Comparison of ENCODE assay signal across 8 cellular contexts in genomic region chr4:1683371-1683902, GRCh38. TPM values are rescaled to one million over a fixed set of nuclear protein-coding genes. Genes with fewer than 3 reads are reported as not detected.
DNase-seq lines count a peak whose midpoint lies in the region; ATAC-seq and TF ChIP-seq lines count a peak whose summit lies in the region.

No MANE protein-coding gene starts in this region.

- 4 to 6% methylated on average over 30 of the region's 30 CpGs for WGBS in heart right ventricle, 2 donors
- 2% methylated on average over 30 of the region's 30 CpGs for WGBS in prostate gland

- POLR2A ChIA-PET in A673 (lab: Charles Lee; ENCODE audit: low non-redundant PET), result no interaction called here
- POLR2A ChIA-PET in activated naive CD8-positive, alpha-beta T cell treated with anti-CD3 and anti-CD28 coated beads, Interleukin-2, amount 10 ng/mL, durations not matched to agents 7 days and 5 days (lab: Charles Lee), result interaction anchor here (1.1 to 1.6 kb wide), 2 partner anchors 29 to 38 kb away, joined by 3 to 4 read pairs; partner anchors contain the start of genes SLBP, TACC3 and TMEM129

- peak; percentile 17 for ATAC-seq in GM18498 (IDR thresholded peaks at IDR 0.05; ENCODE audit: unreplicated experiment)
- no peak for ATAC-seq in activated naive CD8-positive, alpha-beta T cell treated with anti-CD3 and anti-CD28 coated beads, Interleukin-2, amount 10 ng/mL, durations not matched to agents 7 days and 5 days (ENCODE audit: low read depth)
- ATAC-seq in heart right ventricle, result peak in 4 of 8 donors; percentile 1 to 24 (median 16)
- ATAC-seq in GM19397 (IDR thresholded peaks at IDR 0.05; ENCODE audit: unreplicated experiment), result no peak

- peaks cover 8% of the 10 kb centered on the region for H3K4me1 Mint-ChIP-seq in activated naive CD8-positive, alpha-beta T cell treated with anti-CD3 and anti-CD28 coated beads, Interleukin-2, amount 10 ng/mL, durations not matched to agents 7 days and 5 days

- H3K27me3 Mint-ChIP-seq in activated naive CD8-positive, alpha-beta T cell treated with anti-CD3 and anti-CD28 coated beads, Interleukin-2, amount 10 ng/mL, durations not matched to agents 7 days and 5 days, result peaks cover 10% of the 10 kb centered on the region

- TF ChIP-seq CTCF in A673 (conservative IDR thresholded peaks at IDR 0.05; ENCODE audit: low read depth, low read length), result no peak
- no peak for TF ChIP-seq CTCF in LNCaP clone FGC (IDR thresholded peaks at IDR 0.05; ENCODE audit: control insufficient read depth, extremely low read depth, insufficient read depth)
- TF ChIP-seq CTCF in heart right ventricle (IDR thresholded peaks at IDR 0.05), result no peak
- TF ChIP-seq CTCF in prostate gland (IDR thresholded peaks at IDR 0.05), result no peak

- H3K27me3 ChIP-seq in A673 (replicated peaks; ENCODE audit: insufficient read depth, low read depth, low read length, poor library complexity) (no peaks in the 10 kb centered on the region), heart right ventricle (no peaks in the 10 kb centered on the region), prostate gland (replicated peaks; ENCODE audit: insufficient read depth) (no peaks in the 10 kb centered on the region)

- H3K4me3 ChIP-seq in A673 (ENCODE audit: low read depth, low read length, poor library complexity, severe bottlenecking) (peak overlapping the region; percentile 49), LNCaP clone FGC (ENCODE audit: low read depth, low read length) (peak overlapping the region; percentile 57), heart right ventricle (peak overlapping the region; percentile 12 to 72 (median 66)), prostate gland (peak overlapping the region; percentile 53 to 59)

- DNase-seq in A673 (ENCODE audit: low spot score), result peak; percentile 43
- no peak for DNase-seq in LNCaP clone FGC (ENCODE audit: low read depth)
- DNase-seq in activated naive CD8-positive, alpha-beta T cell treated with anti-CD3 and anti-CD28 coated beads, Interleukin-2, amount 10 ng/mL, durations not matched to agents 7 days and 5 days, result no peak
- peak in 1 of 2 donors; percentile 9 for DNase-seq in heart right ventricle
- DNase-seq in prostate gland (ENCODE audit: low spot score), result no peak
- no peak for DNase-seq in middle frontal gyrus (ENCODE audit: extremely low spot score, low spot score)

- H3K27ac ChIP-seq in A673 (ENCODE audit: low read depth, low read length, poor library complexity, severe bottlenecking), result peak overlapping the region; percentile 77
- peak overlapping the region; percentile 15 to 83 (median 60) for H3K27ac ChIP-seq in heart right ventricle
- H3K27ac ChIP-seq in prostate gland, result peak overlapping the region; percentile 61 to 71

- H3K27ac Mint-ChIP-seq in activated naive CD8-positive, alpha-beta T cell treated with anti-CD3 and anti-CD28 coated beads, Interleukin-2, amount 10 ng/mL, durations not matched to agents 7 days and 5 days, result peak overlapping the region; percentile 73

- intact Hi-C loops in A673 (cut with micrococcal nuclease; ENCODE audit: unreplicated experiment), result no loop called here
- intact Hi-C loops in heart right ventricle (cut with DNase I), result no loop called here
- intact Hi-C loops in prostate gland (cut with DNase I), result loop anchor here (5.0 kb wide), 1 partner anchor 39 kb away; the partner anchor contains the start of genes TACC3 and TMEM129

- peak overlapping the region; percentile 81 for H3K4me3 Mint-ChIP-seq in activated naive CD8-positive, alpha-beta T cell treated with anti-CD3 and anti-CD28 coated beads, Interleukin-2, amount 10 ng/mL, durations not matched to agents 7 days and 5 days

- no peaks in the 10 kb centered on the region for H3K36me3 ChIP-seq in A673 (ENCODE audit: insufficient read depth, low read length, poor library complexity, severe bottlenecking)
- H3K36me3 ChIP-seq in heart right ventricle, result no peaks in the 10 kb centered on the region
- no peaks in the 10 kb centered on the region for H3K36me3 ChIP-seq in prostate gland

- BruUV-seq in A673 (replicated peaks; lab: Mats Ljungman, UMichigan), result no TSS peak

- H3K9me3 ChIP-seq in A673 (ENCODE audit: low read depth, low read length, poor library complexity, severe bottlenecking) (no peaks in the 10 kb centered on the region), heart right ventricle (no peaks in the 10 kb centered on the region), prostate gland (no peaks in the 10 kb centered on the region)

- H3K9me3 Mint-ChIP-seq in activated naive CD8-positive, alpha-beta T cell treated with anti-CD3 and anti-CD28 coated beads, Interleukin-2, amount 10 ng/mL, durations not matched to agents 7 days and 5 days, result no peaks in the 10 kb centered on the region

- H3K36me3 Mint-ChIP-seq in activated naive CD8-positive, alpha-beta T cell treated with anti-CD3 and anti-CD28 coated beads, Interleukin-2, amount 10 ng/mL, durations not matched to agents 7 days and 5 days, result no peaks in the 10 kb centered on the region

- H3K4me1 ChIP-seq in A673 (ENCODE audit: insufficient read depth, low read length, poor library complexity, severe bottlenecking), result no peaks in the 10 kb centered on the region
- peaks cover 0 to 18% (median 8%) of the 10 kb centered on the region in 9 donors for H3K4me1 ChIP-seq in heart right ventricle
- H3K4me1 ChIP-seq in prostate gland (replicated peaks), result no peaks in the 10 kb centered on the region

- CTCF ChIA-PET in A673 (lab: Charles Lee), result no interaction called here

- no peak for TF ChIP-seq POLR2A in prostate gland (IDR thresholded peaks at IDR 0.05)

RNA-seq across cellular contexts. Expression of gene FAM53A, which starts 0.7 kb away (rescaled TPM):
- total RNA-seq in A673 (2021) (1.6 and 3.1 TPM in 2 replicates), heart right ventricle (1 to 10 TPM in 3 of 10 donors, under 1 TPM in 7; 0.24 to 1.5 (median 0.70) TPM), prostate gland (10 to 100 TPM in 1 of 2 donors, 1 to 10 TPM in 1; 2.3 to 16.8 TPM)
- total RNA-seq in activated naive CD8-positive, alpha-beta T cell treated with anti-CD3 and anti-CD28 coated beads, Interleukin-2, amount 10 ng/mL, durations not matched to agents 7 days and 5 days, result under 1 TPM; 0.54 to 0.97 TPM
- under 1 TPM; 0.73 to 0.97 TPM for polyA plus RNA-seq in heart right ventricle

RNA-seq across cellular contexts. Expression of gene SLBP, which starts 28.7 kb away (rescaled TPM):
- total RNA-seq in A673 (2021) (85.5 and 89.5 TPM in 2 replicates), heart right ventricle (10 to 100 TPM; 10.9 to 17.7 (median 12.8) TPM), prostate gland (10 to 100 TPM; 46.7 to 84.5 TPM)
- 100 to 1,000 TPM in 1 of 2 experiments, 10 to 100 TPM in 1; 99.7 to 103 TPM for total RNA-seq in activated naive CD8-positive, alpha-beta T cell treated with anti-CD3 and anti-CD28 coated beads, Interleukin-2, amount 10 ng/mL, durations not matched to agents 7 days and 5 days
- 10 to 100 TPM; 11.2 to 16.2 TPM for polyA plus RNA-seq in heart right ventricle

RNA-seq across cellular contexts. Expression of gene TMEM129, which starts 37.7 kb away (rescaled TPM):
- total RNA-seq in A673 (2021) (28.8 and 33.4 TPM in 2 replicates), heart right ventricle (10 to 100 TPM; 28.1 to 45.6 (median 34.3) TPM), prostate gland (10 to 100 TPM; 73.7 to 81.7 TPM)
- 10 to 100 TPM; 27.5 to 27.6 TPM for total RNA-seq in activated naive CD8-positive, alpha-beta T cell treated with anti-CD3 and anti-CD28 coated beads, Interleukin-2, amount 10 ng/mL, durations not matched to agents 7 days and 5 days
- 10 to 100 TPM; 28.6 to 33.0 TPM for polyA plus RNA-seq in heart right ventricle

RNA-seq across cellular contexts. Expression of gene TACC3, which starts 37.9 kb away (rescaled TPM):
- total RNA-seq in A673 (2021) (224 and 246 TPM in 2 replicates), heart right ventricle (10 to 100 TPM in 2 of 10 donors, 1 to 10 TPM in 8; 2.3 to 15.6 (median 3.9) TPM), prostate gland (10 to 100 TPM in 1 of 2 donors, 1 to 10 TPM in 1; 4.3 to 35.6 TPM)
- 100 to 1,000 TPM; 234 to 235 TPM for total RNA-seq in activated naive CD8-positive, alpha-beta T cell treated with anti-CD3 and anti-CD28 coated beads, Interleukin-2, amount 10 ng/mL, durations not matched to agents 7 days and 5 days
- 10 to 100 TPM in 1 of 2 donors, 1 to 10 TPM in 1; 6.0 to 16.2 TPM for polyA plus RNA-seq in heart right ventricle
